Comparison of ENCODE assay signal across 24 cellular contexts in the genomic region with DNA sequence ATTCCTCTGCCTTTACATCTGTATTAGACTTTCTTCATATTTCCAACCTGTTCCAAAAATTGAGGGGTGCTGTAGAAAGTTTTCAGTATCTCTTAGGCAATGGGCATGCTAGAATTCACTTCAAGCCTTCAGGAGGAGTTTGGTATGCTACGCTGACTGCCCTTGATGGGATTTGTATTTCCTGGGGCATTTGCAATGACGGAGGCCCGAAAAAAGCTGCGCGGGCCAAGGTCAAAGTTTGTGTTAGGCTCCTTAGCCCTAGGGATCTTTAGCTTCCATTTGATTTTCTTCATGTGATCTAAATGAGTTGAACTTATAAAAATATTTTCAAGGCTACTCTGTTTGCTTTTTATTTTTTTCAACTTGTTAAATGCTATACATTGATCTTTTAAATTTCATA. TPM values are rescaled to one million over a fixed set of nuclear protein-coding genes. Genes with fewer than 3 reads are reported as not detected.
"Had no signal": no experiment of that assay in that cellular context is flagged by ENCODE, and none has a peak within 500 bp of the region (broad histone marks: within the 10 kb centered on the region; RNA-seq: fewer than 3 reads in every experiment).

No MANE protein-coding gene starts in this region.

- H3K27me3 ChIP-seq: colonic mucosa, testis, tibial nerve, upper lobe of right lung, vagina had no signal

- ATAC-seq: left colon; natural killer cell treated with Interleukin-12 subunit alpha and Interleukin-12 subunit beta and Interleukin-15 and Interleukin-18, amount 100 ng/mL, for 72 hours; sciatic nerve; stimulated activated naive B cell treated with anti-CD40 and anti-IgM and Interleukin-4, amounts not matched to agents 10 μg/mL and 1 μg/mL and 100 μg/mL, for 72 hours; stimulated activated naive CD8-positive, alpha-beta T cell treated with anti-CD3 and anti-CD28 coated beads, Interleukin-15, amount 100 ng/mL, for 72 hours; upper lobe of right lung had no signal

- H3K9me3 ChIP-seq: colonic mucosa, lower lobe of right lung, prostate gland, testis, tibial nerve, upper lobe of right lung, vagina had no signal

- H3K27ac ChIP-seq: colonic mucosa, lower lobe of right lung, parathyroid adenoma, prostate gland, testis, tibial nerve, upper lobe of right lung, vagina had no signal

- H3K36me3 ChIP-seq: colonic mucosa, lower lobe of right lung, prostate gland, tibial nerve, upper lobe of right lung, vagina had no signal

- FAIRE-seq: endothelial cell of umbilical vein, keratinocyte had no signal

- H3K4me3 ChIP-seq: colonic mucosa, lower lobe of right lung, prostate gland, testis, tibial nerve, upper lobe of right lung, vagina had no signal

- DNase-seq: colonic mucosa; dermis blood vessel endothelial cell; effector CD4-positive, alpha-beta T cell; endodermal cell; foreskin melanocyte; immature natural killer cell; left colon; lower lobe of right lung; midbrain; retina; stimulated activated CD4-positive, alpha-beta T cell treated with anti-CD3 and anti-CD28 coated beads, Interleukin-2, amount 100 ng/mL, for 24 hours; stimulated activated CD4-positive, alpha-beta T cell treated with anti-CD3 and anti-CD28 coated beads, Interleukin-4, amount 100 ng/mL, for 4 hours; stimulated activated naive B cell treated with anti-CD40 and anti-IgM and Interleukin-4, amounts not matched to agents 10 μg/mL and 1 μg/mL and 100 μg/mL, for 72 hours; stimulated activated naive CD8-positive, alpha-beta T cell treated with anti-CD3 and anti-CD28 coated beads, Interleukin-15, amount 100 ng/mL, for 72 hours; testis; upper lobe of right lung had no signal

- H3K4me1 ChIP-seq: colonic mucosa, lower lobe of right lung, parathyroid adenoma, prostate gland, testis, tibial nerve, upper lobe of right lung, vagina had no signal

- H3K9ac ChIP-seq: parathyroid adenoma had no signal

RNA-seq across cellular contexts. Expression of gene CPS1, which starts 5.1 kb away (rescaled TPM):
- polyA plus RNA-seq: immature natural killer cell had no signal
